9 cellular contexts compared by ENCODE assay signal in genomic region chrX:154380787-154381186, GRCh38. TPM values are rescaled to one million over a fixed set of nuclear protein-coding genes. Genes with fewer than 3 reads are reported as not detected.
A peak's percentile ranks its signal among the peaks of the same experiment; 100 is the strongest.
DNase-seq lines count a peak whose midpoint lies in the region; ATAC-seq, FAIRE-seq and TF ChIP-seq lines count a peak whose summit lies in the region.
"Had no signal": no experiment of that assay in that cellular context is flagged by ENCODE, and none has a peak within 500 bp of the region (broad histone marks: within the 10 kb centered on the region; RNA-seq: fewer than 3 reads in every experiment).

No MANE protein-coding gene starts in this region.

- H3K9ac ChIP-seq in keratinocyte (ENCODE audit: control insufficient read depth, extremely low read depth, insufficient read depth, low read length) (no peak overlapping the region), subcutaneous abdominal adipose tissue (ENCODE audit: low read length in 5 of 5) (peak overlapping the region in 2 of 5 donors; percentile 24 to 79)

- peaks cover 13% of the 10 kb centered on the region for H3K79me2 ChIP-seq in keratinocyte (ENCODE audit: control insufficient read depth, insufficient read depth, low read length)

- no peaks in the 10 kb centered on the region for H3K9me1 ChIP-seq in keratinocyte (ENCODE audit: control insufficient read depth, extremely low read depth, insufficient read depth, low read length)

- peak overlapping the region; percentile 94 for H3K27ac Mint-ChIP-seq in activated T-cell treated with anti-CD3 and anti-CD28 coated beads, Interleukin-2, amount 50 U/mL, for 24 hours
- peak overlapping the region; percentile 82 to 91 for H3K27ac Mint-ChIP-seq in activated naive CD4-positive, alpha-beta T cell treated with anti-CD3 and anti-CD28 coated beads, Interleukin-2, amount 50 U/mL, for 72 hours

- H3K36me3 ChIP-seq in keratinocyte (ENCODE audit: control insufficient read depth in 2 of 2, extremely low read depth in 1 of 2, insufficient read depth in 2 of 2, low read length in 2 of 2) (peaks cover 1 to 10% of the 10 kb centered on the region in 2 experiments), subcutaneous abdominal adipose tissue (ENCODE audit: control insufficient read depth in 5 of 5, insufficient read depth in 5 of 5, low read length in 5 of 5) (peaks cover 0 to 5% (median 3%) of the 10 kb centered on the region in 5 donors)
- H3K36me3 ChIP-seq: right atrium auricular region had no signal

- no peak for TF ChIP-seq POLR2A in lower leg skin (IDR thresholded peaks at IDR 0.05)

- H3K4me2 ChIP-seq in keratinocyte (ENCODE audit: control insufficient read depth, extremely low read depth, insufficient read depth, low read depth, low read length): peak overlapping the region; percentile 68

- H3K4me1 Mint-ChIP-seq in activated T-cell treated with anti-CD3 and anti-CD28 coated beads, Interleukin-2, amount 50 U/mL, for 24 hours (ENCODE audit: low read depth): peaks cover 28% of the 10 kb centered on the region

- no peaks in the 10 kb centered on the region for H3K9me3 Mint-ChIP-seq in activated T-cell treated with anti-CD3 and anti-CD28 coated beads, Interleukin-2, amount 50 U/mL, for 24 hours
- no peaks in the 10 kb centered on the region for H3K9me3 Mint-ChIP-seq in activated naive CD4-positive, alpha-beta T cell treated with anti-CD3 and anti-CD28 coated beads, Interleukin-2, amount 50 U/mL, for 72 hours

- H3K27ac ChIP-seq in keratinocyte (ENCODE audit: control insufficient read depth, insufficient read depth, low read length): no peak overlapping the region
- peak overlapping the region; percentile 84 for H3K27ac ChIP-seq in subcutaneous abdominal adipose tissue (ENCODE audit: low read depth, low read length)

- H2AFZ ChIP-seq in keratinocyte (ENCODE audit: control insufficient read depth, low read length): no peak overlapping the region

- peaks cover 4% of the 10 kb centered on the region for H3K27me3 Mint-ChIP-seq in activated T-cell treated with anti-CD3 and anti-CD28 coated beads, Interleukin-2, amount 50 U/mL, for 24 hours

- no peak for FAIRE-seq in keratinocyte (lab: Jason Lieb, UNC)

- H3K4me1 ChIP-seq in keratinocyte (ENCODE audit: control insufficient read depth, extremely low read depth, insufficient read depth, low read length) (peaks cover 9% of the 10 kb centered on the region), subcutaneous abdominal adipose tissue (ENCODE audit: control insufficient read depth in 5 of 5, insufficient read depth in 5 of 5, low read length in 5 of 5) (peaks cover 4 to 27% (median 20%) of the 10 kb centered on the region in 5 donors)

- H3K27me3 ChIP-seq in keratinocyte (ENCODE audit: control insufficient read depth, extremely low read depth, insufficient read depth, low read length) (no peaks in the 10 kb centered on the region), subcutaneous abdominal adipose tissue (ENCODE audit: control insufficient read depth in 5 of 5, insufficient read depth in 4 of 5, low read length in 5 of 5) (peaks cover 3 to 15% (median 14%) of the 10 kb centered on the region in 5 donors)
- H3K27me3 ChIP-seq: right atrium auricular region had no signal

- DNase-seq in activated T-cell treated with anti-CD3 and anti-CD28 coated beads, Interleukin-2, amount 50 U/mL, for 24 hours: no peak
- DNase-seq in activated T-cell treated with anti-CD3 and anti-CD28 coated beads, Interleukin-2, amount 50 U/mL, for 1 hour: no peak
- DNase-seq in activated naive CD4-positive, alpha-beta T cell treated with anti-CD3 and anti-CD28 coated beads, Interleukin-2, amount 50 U/mL, for 72 hours (ENCODE audit: low spot score in 2 of 2): no peak
- no peak for DNase-seq in keratinocyte (ENCODE audit: low read depth, low spot score)
- no peak for DNase-seq in NCI-H510A (lab: John Stamatoyannopoulos, UW)
- DNase-seq in NCI-H524 treated with DMSO at 0.1 percent for 48 hours (lab: John Stamatoyannopoulos, UW): no peak
- DNase-seq in lower leg skin (ENCODE audit: low spot score in 2 of 2): no peak

- peak overlapping the region in 1 of 3 experiments; percentile 85 for H3K4me3 ChIP-seq in keratinocyte (ENCODE audit: control insufficient read depth in 2 of 3, extremely low read depth in 1 of 3, insufficient read depth in 2 of 3, low read depth in 1 of 3, low read length in 3 of 3)
- H3K4me3 ChIP-seq in subcutaneous abdominal adipose tissue (ENCODE audit: low read depth in 1 of 5, low read length in 5 of 5): peak overlapping the region in 2 of 5 donors; percentile 69 to 72
- H3K4me3 ChIP-seq in lower leg skin (ENCODE audit: low read depth, poor library complexity, severe bottlenecking): no peak overlapping the region

- no peaks in the 10 kb centered on the region for H4K20me1 ChIP-seq in keratinocyte (ENCODE audit: control insufficient read depth, extremely low read depth, insufficient read depth, low read length)

- intact Hi-C loops in lower leg skin (cut with DNase I; ENCODE audit: low total_unique reads): no loop called here

- peaks cover 24% of the 10 kb centered on the region for H3K36me3 Mint-ChIP-seq in activated T-cell treated with anti-CD3 and anti-CD28 coated beads, Interleukin-2, amount 50 U/mL, for 24 hours (ENCODE audit: low read depth)
- H3K36me3 Mint-ChIP-seq in activated naive CD4-positive, alpha-beta T cell treated with anti-CD3 and anti-CD28 coated beads, Interleukin-2, amount 50 U/mL, for 72 hours: peaks cover 8 to 13% of the 10 kb centered on the region in 2 donors

- dilution Hi-C loops in keratinocyte (cut with MboI; ENCODE audit: extremely low pct_ligation_motif_present, low sequenced_read_pairs): no loop called here

- WGBS in lower leg skin, 2 donors: 74 to 79% methylated on average over 14 of the region's 14 CpGs

- peak overlapping the region; percentile 86 for H3K4me3 Mint-ChIP-seq in activated T-cell treated with anti-CD3 and anti-CD28 coated beads, Interleukin-2, amount 50 U/mL, for 24 hours

- TF ChIP-seq CTCF in keratinocyte (optimal IDR thresholded peaks at IDR 0.05 in 1 of 3, IDR thresholded peaks at IDR 0.05 in 1 of 3, conservative IDR thresholded peaks at IDR 0.05 in 1 of 3; ENCODE audit: extremely low read depth in 1 of 3, insufficient read depth in 2 of 3, low read length in 3 of 3) (no peak), lower leg skin (IDR thresholded peaks at IDR 0.05) (no peak)

- no peaks in the 10 kb centered on the region for H3K9me3 ChIP-seq in keratinocyte (ENCODE audit: control insufficient read depth, low read depth, low read length)
- no peaks in the 10 kb centered on the region for H3K9me3 ChIP-seq in subcutaneous abdominal adipose tissue (ENCODE audit: control insufficient read depth in 5 of 5, low read length in 5 of 5)
- H3K9me3 ChIP-seq: right atrium auricular region had no signal

- ATAC-seq in activated naive CD4-positive, alpha-beta T cell treated with anti-CD3 and anti-CD28 coated beads, Interleukin-2, amount 50 U/mL, for 72 hours: no peak

RNA-seq across cellular contexts. Expression of gene EMD, which starts 1.7 kb away (rescaled TPM):
- total RNA-seq in activated naive CD4-positive, alpha-beta T cell treated with anti-CD3 and anti-CD28 coated beads, Interleukin-2, amount 50 U/mL, for 72 hours: 10 to 100 TPM; 79.3 to 83.0 TPM
- polyA plus RNA-seq in keratinocyte: 32.7 to 65.5 TPM (median 36.9 TPM) in 3 replicates
- polyA plus RNA-seq in keratinocyte (2011; ENCODE audit: low read depth): 79.2 TPM
- polyA plus RNA-seq in keratinocyte (2011; cell fraction: cytosol; rRNA removed): 47.2 and 58.9 TPM in 2 replicates
- 33.4 and 47.2 TPM in 2 replicates for polyA plus RNA-seq in keratinocyte (2011; cell fraction: nucleus; rRNA removed)
- polyA plus RNA-seq in keratinocyte (2012; ENCODE audit: low replicate concordance): 56.8 and 66.0 TPM in 2 replicates
- 34.3 to 75.7 TPM (median 42.5 TPM) in 3 replicates for polyA minus RNA-seq in keratinocyte
- polyA minus RNA-seq in keratinocyte (2011; cell fraction: cytosol; rRNA and poly(A)+ RNA removed): 49.1 TPM
- 7.7 and 12.9 TPM in 2 replicates for polyA minus RNA-seq in keratinocyte (2011; cell fraction: nucleus; rRNA and poly(A)+ RNA removed)
- total RNA-seq in lower leg skin: 10 to 100 TPM; 43.4 to 67.0 (median 52.1) TPM

RNA-seq across cellular contexts. Expression of gene FLNA, which starts 6.4 kb away (rescaled TPM):
- total RNA-seq in activated naive CD4-positive, alpha-beta T cell treated with anti-CD3 and anti-CD28 coated beads, Interleukin-2, amount 50 U/mL, for 72 hours: 100 to 1,000 TPM; 690 to 932 TPM
- polyA plus RNA-seq in keratinocyte: 245 to 536 TPM (median 343 TPM) in 3 replicates
- polyA plus RNA-seq in keratinocyte (2011; ENCODE audit: low read depth): 485 TPM
- polyA plus RNA-seq in keratinocyte (2011; cell fraction: cytosol; rRNA removed): 280 and 468 TPM in 2 replicates
- polyA plus RNA-seq in keratinocyte (2011; cell fraction: nucleus; rRNA removed): 1,141 and 1,630 TPM in 2 replicates
- 394 and 1,275 TPM in 2 replicates for polyA plus RNA-seq in keratinocyte (2012; ENCODE audit: low replicate concordance)
- polyA minus RNA-seq in keratinocyte: 1,978 to 4,803 TPM (median 1,982 TPM) in 3 replicates
- 2,589 TPM for polyA minus RNA-seq in keratinocyte (2011; cell fraction: cytosol; rRNA and poly(A)+ RNA removed)
- polyA minus RNA-seq in keratinocyte (2011; cell fraction: nucleus; rRNA and poly(A)+ RNA removed): 2,257 and 2,338 TPM in 2 replicates
- 100 to 1,000 TPM; 278 to 636 (median 365) TPM for total RNA-seq in lower leg skin

RNA-seq across cellular contexts. Expression of gene RPL10, which starts 17.4 kb away (rescaled TPM):
- total RNA-seq in activated naive CD4-positive, alpha-beta T cell treated with anti-CD3 and anti-CD28 coated beads, Interleukin-2, amount 50 U/mL, for 72 hours: 1,000 to 10,000 TPM; 1,357 to 2,520 TPM
- polyA plus RNA-seq in keratinocyte: 2,926 to 3,552 TPM (median 3,414 TPM) in 3 replicates
- 352 TPM for polyA plus RNA-seq in keratinocyte (2011; ENCODE audit: low read depth)
- 2,144 and 3,499 TPM in 2 replicates for polyA plus RNA-seq in keratinocyte (2011; cell fraction: cytosol; rRNA removed)
- 867 and 1,022 TPM in 2 replicates for polyA plus RNA-seq in keratinocyte (2011; cell fraction: nucleus; rRNA removed)
- polyA plus RNA-seq in keratinocyte (2012; ENCODE audit: low replicate concordance): 3,096 and 4,173 TPM in 2 replicates
- 1,111 to 1,756 TPM (median 1,179 TPM) in 3 replicates for polyA minus RNA-seq in keratinocyte
- polyA minus RNA-seq in keratinocyte (2011; cell fraction: cytosol; rRNA and poly(A)+ RNA removed): 1,700 TPM
- polyA minus RNA-seq in keratinocyte (2011; cell fraction: nucleus; rRNA and poly(A)+ RNA removed): 302 and 306 TPM in 2 replicates
- total RNA-seq in lower leg skin: 1,000 to 10,000 TPM; 3,266 to 8,500 (median 5,564) TPM

RNA-seq across cellular contexts. Expression of gene DNASE1L1, which starts 28.3 kb away (rescaled TPM):
- 10 to 100 TPM; 14.7 to 20.6 TPM for total RNA-seq in activated naive CD4-positive, alpha-beta T cell treated with anti-CD3 and anti-CD28 coated beads, Interleukin-2, amount 50 U/mL, for 72 hours
- polyA plus RNA-seq in keratinocyte: 16.7 to 37.6 TPM (median 17.1 TPM) in 3 replicates
- 3.3 TPM for polyA plus RNA-seq in keratinocyte (2011; ENCODE audit: low read depth)
- polyA plus RNA-seq in keratinocyte (2011; cell fraction: cytosol; rRNA removed): 17.5 and 29.0 TPM in 2 replicates
- 26.2 and 31.3 TPM in 2 replicates for polyA plus RNA-seq in keratinocyte (2011; cell fraction: nucleus; rRNA removed)
- 16.0 and 24.6 TPM in 2 replicates for polyA plus RNA-seq in keratinocyte (2012; ENCODE audit: low replicate concordance)
- 19.7 to 50.7 TPM (median 32.4 TPM) in 3 replicates for polyA minus RNA-seq in keratinocyte
- polyA minus RNA-seq in keratinocyte (2011; cell fraction: cytosol; rRNA and poly(A)+ RNA removed): 21.1 TPM
- 15.4 and 18.8 TPM in 2 replicates for polyA minus RNA-seq in keratinocyte (2011; cell fraction: nucleus; rRNA and poly(A)+ RNA removed)
- total RNA-seq in lower leg skin: 10 to 100 TPM; 10.5 to 28.5 (median 16.9) TPM

RNA-seq across cellular contexts. Expression of gene TAFAZZIN, which starts 30.6 kb away (rescaled TPM):
- total RNA-seq in activated naive CD4-positive, alpha-beta T cell treated with anti-CD3 and anti-CD28 coated beads, Interleukin-2, amount 50 U/mL, for 72 hours: 10 to 100 TPM; 24.7 to 62.4 TPM
- 16.3 to 20.6 TPM (median 19.9 TPM) in 3 replicates for polyA plus RNA-seq in keratinocyte
- 15.0 TPM for polyA plus RNA-seq in keratinocyte (2011; ENCODE audit: low read depth)
- polyA plus RNA-seq in keratinocyte (2011; cell fraction: cytosol; rRNA removed): 8.1 and 12.4 TPM in 2 replicates
- 75.8 and 107 TPM in 2 replicates for polyA plus RNA-seq in keratinocyte (2011; cell fraction: nucleus; rRNA removed)
- polyA plus RNA-seq in keratinocyte (2012; ENCODE audit: low replicate concordance): 17.7 and 25.9 TPM in 2 replicates
- polyA minus RNA-seq in keratinocyte: 13.2 to 20.5 TPM (median 19.7 TPM) in 3 replicates
- polyA minus RNA-seq in keratinocyte (2011; cell fraction: cytosol; rRNA and poly(A)+ RNA removed): 15.3 TPM
- polyA minus RNA-seq in keratinocyte (2011; cell fraction: nucleus; rRNA and poly(A)+ RNA removed): 21.4 and 26.4 TPM in 2 replicates
- total RNA-seq in lower leg skin: 10 to 100 TPM; 34.1 to 89.6 (median 49.0) TPM
